10 cellular contexts compared by ENCODE assay signal in the genomic region with DNA sequence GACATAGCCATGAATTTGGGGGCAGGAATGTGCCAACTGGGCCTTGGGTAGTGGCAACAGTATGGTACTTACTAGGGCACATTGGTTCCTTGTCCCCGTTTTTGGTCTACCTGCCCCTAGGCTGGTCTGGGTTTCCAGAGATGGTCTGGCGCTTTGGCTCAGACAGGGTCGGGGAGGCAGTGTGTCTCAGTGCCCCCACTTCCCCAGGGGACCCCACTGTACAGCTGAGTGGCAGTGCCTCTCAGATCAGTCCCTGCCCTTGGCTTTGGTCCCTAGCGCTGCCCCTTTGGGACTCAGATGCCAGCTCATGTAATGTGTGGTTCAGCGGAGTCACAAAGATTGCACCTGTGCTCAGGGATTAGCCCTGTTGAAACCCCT. TPM values are rescaled to one million over a fixed set of nuclear protein-coding genes. Genes with fewer than 3 reads are reported as not detected.
A peak's percentile ranks its signal among the peaks of the same experiment; 100 is the strongest.
DNase-seq lines count a peak whose midpoint lies in the region; ATAC-seq and TF ChIP-seq lines count a peak whose summit lies in the region.
"Had no signal": no experiment of that assay in that cellular context is flagged by ENCODE, and none has a peak within 500 bp of the region (broad histone marks: within the 10 kb centered on the region; RNA-seq: fewer than 3 reads in every experiment).

No MANE protein-coding gene starts in this region.

- H3K4me3 Mint-ChIP-seq in T-helper 2 cell treated with Interferon-gamma antibody and Interleukin-4, amounts not matched to agents 5 μg/mL and 100 μg/mL, for 36 hours, result peak overlapping the region; percentile 93
- peak overlapping the region; percentile 14 for H3K4me3 Mint-ChIP-seq in progenitor cell of endocrine pancreas (ENCODE audit: low read depth)

- peak overlapping the region; percentile 97 for H3K27ac ChIP-seq in brain microvascular endothelial cell

- no peaks in the 10 kb centered on the region for H3K27me3 ChIP-seq in brain microvascular endothelial cell (replicated peaks)
- H3K27me3 ChIP-seq: gastrocnemius medialis had no signal

- TF ChIP-seq CTCF in brain microvascular endothelial cell (IDR thresholded peaks at IDR 0.05; ENCODE audit: low read depth, low read length, missing control alignments) (no peak), progenitor cell of endocrine pancreas (IDR thresholded peaks at IDR 0.05; ENCODE audit: unreplicated experiment) (no peak)

- peaks cover 62% of the 10 kb centered on the region for H3K36me3 ChIP-seq in brain microvascular endothelial cell (replicated peaks)

- no peak for DNase-seq in T-helper 2 cell treated with Interferon-gamma antibody and Interleukin-4, amounts not matched to agents 5 μg/mL and 100 μg/mL, for 36 hours (ENCODE audit: low spot score)
- DNase-seq in T-helper 2 cell (no peak), brain microvascular endothelial cell (no peak), progenitor cell of endocrine pancreas (ENCODE audit: low spot score, unreplicated experiment) (no peak)
- DNase-seq: activated naive CD8-positive, alpha-beta T cell treated with anti-CD3 and anti-CD28 coated beads, Interleukin-2, amount 10 ng/mL, durations not matched to agents 7 days and 5 days; gastrocnemius medialis; NCI-H1417 treated with DMSO at 0.1 percent for 48 hours had no signal

- H3K4me3 ChIP-seq in brain microvascular endothelial cell (ENCODE audit: low read depth, low read length), result no peak overlapping the region
- H3K4me3 ChIP-seq: gastrocnemius medialis had no signal

- in situ Hi-C loops in brain microvascular endothelial cell (cut with HindIII; ENCODE audit: low pct_ligation_motif_present, low sequenced_read_pairs), result no loop called here

- H3K9me3 Mint-ChIP-seq in T-helper 2 cell treated with Interferon-gamma antibody and Interleukin-4, amounts not matched to agents 5 μg/mL and 100 μg/mL, for 36 hours, result no peaks in the 10 kb centered on the region
- H3K9me3 Mint-ChIP-seq in progenitor cell of endocrine pancreas (ENCODE audit: low read depth), result no peaks in the 10 kb centered on the region
- H3K9me3 Mint-ChIP-seq: activated naive CD8-positive, alpha-beta T cell treated with anti-CD3 and anti-CD28 coated beads, Interleukin-2, amount 10 ng/mL, durations not matched to agents 7 days and 5 days had no signal

- H3K4me1 Mint-ChIP-seq in T-helper 2 cell treated with Interferon-gamma antibody and Interleukin-4, amounts not matched to agents 5 μg/mL and 100 μg/mL, for 36 hours (ENCODE audit: low read depth), result peaks cover 13% of the 10 kb centered on the region
- H3K4me1 Mint-ChIP-seq in progenitor cell of endocrine pancreas (ENCODE audit: low read depth), result peaks cover 12% of the 10 kb centered on the region

- no peak overlapping the region for H3K27ac Mint-ChIP-seq in T-helper 2 cell treated with Interferon-gamma antibody and Interleukin-4, amounts not matched to agents 5 μg/mL and 100 μg/mL, for 36 hours
- no peak overlapping the region for H3K27ac Mint-ChIP-seq in progenitor cell of endocrine pancreas

- H3K27me3 Mint-ChIP-seq in T-helper 2 cell treated with Interferon-gamma antibody and Interleukin-4, amounts not matched to agents 5 μg/mL and 100 μg/mL, for 36 hours (ENCODE audit: low read depth), result no peaks in the 10 kb centered on the region
- no peaks in the 10 kb centered on the region for H3K27me3 Mint-ChIP-seq in progenitor cell of endocrine pancreas
- H3K27me3 Mint-ChIP-seq: activated naive CD8-positive, alpha-beta T cell treated with anti-CD3 and anti-CD28 coated beads, Interleukin-2, amount 10 ng/mL, durations not matched to agents 7 days and 5 days had no signal

- peaks cover 45% of the 10 kb centered on the region for H3K36me3 Mint-ChIP-seq in T-helper 2 cell treated with Interferon-gamma antibody and Interleukin-4, amounts not matched to agents 5 μg/mL and 100 μg/mL, for 36 hours (ENCODE audit: low read depth)
- peaks cover 7% of the 10 kb centered on the region for H3K36me3 Mint-ChIP-seq in progenitor cell of endocrine pancreas (ENCODE audit: insufficient read depth)

- ATAC-seq in GM21381 (IDR thresholded peaks at IDR 0.05; ENCODE audit: unreplicated experiment), result no peak
- ATAC-seq in HG02623 (IDR thresholded peaks at IDR 0.05; ENCODE audit: unreplicated experiment), result no peak
- ATAC-seq: gastrocnemius medialis had no signal

RNA-seq across cellular contexts. Expression of a gene that starts 3.3 kb away (rescaled TPM):
- total RNA-seq in progenitor cell of endocrine pancreas, result 83.7 and 88.0 TPM in 2 replicates

RNA-seq across cellular contexts. Expression of a gene that starts 3.6 kb away (rescaled TPM):
- total RNA-seq in progenitor cell of endocrine pancreas, result 46.9 and 49.6 TPM in 2 replicates

RNA-seq across cellular contexts. Expression of a gene that starts 17.9 kb away (rescaled TPM):
- not detected in 2 replicates for total RNA-seq in progenitor cell of endocrine pancreas
- total RNA-seq: activated naive CD8-positive, alpha-beta T cell treated with anti-CD3 and anti-CD28 coated beads, Interleukin-2, amount 10 ng/mL, durations not matched to agents 7 days and 5 days; gastrocnemius medialis; SK-MEL-5 had no signal

RNA-seq across cellular contexts. Expression of a gene that starts 25.4 kb away (rescaled TPM):
- 27.0 and 29.3 TPM in 2 replicates for total RNA-seq in progenitor cell of endocrine pancreas

RNA-seq across cellular contexts. Expression of a gene that starts 26.0 kb away (rescaled TPM):
- total RNA-seq in progenitor cell of endocrine pancreas, result 100 and 103 TPM in 2 replicates
